Comparison of ENCODE assay signal across 1 cellular context in genomic region chr9:108168451-108168850, GRCh38.
TF ChIP-seq lines count a peak whose summit lies in the region.

No MANE protein-coding gene starts in this region.

TF ChIP-seq in HepG2, 621 proteins besides CTCF, POLR2A, EP300 and RAD21 (continued from another document):
- TF ChIP-seq, protein P1, sequence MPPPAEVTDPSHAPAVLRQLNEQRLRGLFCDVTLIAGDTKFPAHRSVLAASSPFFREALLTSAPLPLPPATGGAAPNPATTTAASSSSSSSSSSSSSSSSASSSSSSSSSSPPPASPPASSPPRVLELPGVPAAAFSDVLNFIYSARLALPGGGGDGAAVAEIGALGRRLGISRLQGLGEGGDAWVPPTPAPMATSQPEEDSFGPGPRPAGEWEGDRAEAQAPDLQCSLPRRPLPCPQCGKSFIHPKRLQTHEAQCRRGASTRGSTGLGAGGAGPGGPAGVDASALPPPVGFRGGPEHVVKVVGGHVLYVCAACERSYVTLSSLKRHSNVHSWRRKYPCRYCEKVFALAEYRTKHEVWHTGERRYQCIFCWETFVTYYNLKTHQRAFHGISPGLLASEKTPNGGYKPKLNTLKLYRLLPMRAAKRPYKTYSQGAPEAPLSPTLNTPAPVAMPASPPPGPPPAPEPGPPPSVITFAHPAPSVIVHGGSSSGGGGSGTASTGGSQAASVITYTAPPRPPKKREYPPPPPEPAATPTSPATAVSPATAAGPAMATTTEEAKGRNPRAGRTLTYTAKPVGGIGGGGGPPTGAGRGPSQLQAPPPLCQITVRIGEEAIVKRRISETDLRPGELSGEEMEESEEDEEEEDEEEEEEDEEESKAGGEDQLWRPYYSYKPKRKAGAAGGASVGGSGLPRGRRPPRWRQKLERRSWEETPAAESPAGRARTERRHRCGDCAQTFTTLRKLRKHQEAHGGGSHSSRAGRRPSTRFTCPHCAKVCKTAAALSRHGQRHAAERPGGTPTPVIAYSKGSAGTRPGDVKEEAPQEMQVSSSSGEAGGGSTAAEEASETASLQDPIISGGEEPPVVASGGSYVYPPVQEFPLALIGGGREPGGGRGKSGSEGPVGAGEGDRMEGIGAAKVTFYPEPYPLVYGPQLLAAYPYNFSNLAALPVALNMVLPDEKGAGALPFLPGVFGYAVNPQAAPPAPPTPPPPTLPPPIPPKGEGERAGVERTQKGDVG (CRISPR knock-in tag; IDR thresholded peaks at IDR 0.05; ENCODE audit: borderline replicate concordance): no peak
- TF ChIP-seq KLF12 (CRISPR knock-in tag; IDR thresholded peaks at IDR 0.05; ENCODE audit: borderline replicate concordance): no peak
- no peak for TF ChIP-seq ZNF704 (CRISPR knock-in tag; IDR thresholded peaks at IDR 0.05; ENCODE audit: borderline replicate concordance)
